In genomic region chr7:55121249-55121648, GRCh38 we compare ENCODE assay signal across 12 cellular contexts.
A peak's percentile ranks its signal among the peaks of the same experiment; 100 is the strongest.
DNase-seq lines count a peak whose midpoint lies in the region; ATAC-seq and TF ChIP-seq lines count a peak whose summit lies in the region.
"Had no signal": no experiment of that assay in that cellular context is flagged by ENCODE, and none has a peak within 500 bp of the region (broad histone marks: within the 10 kb centered on the region; RNA-seq: fewer than 3 reads in every experiment).

No MANE protein-coding gene starts in this region.

- peak; percentile 18 for DNase-seq in NCI-H2171 treated with DMSO at 0.1 percent for 48 hours (lab: John Stamatoyannopoulos, UW)
- DNase-seq in NCI-H2171 (lab: John Stamatoyannopoulos, UW) = no peak
- no peak for DNase-seq in osteoblast (ENCODE audit: insufficient read length, low spot score, missing footprints)
- DNase-seq in A673 (ENCODE audit: low spot score) = no peak
- no peak for DNase-seq in ecto neural progenitor cell (ENCODE audit: low spot score)
- DNase-seq: activated CD4-positive, alpha-beta T cell treated with anti-CD3 and anti-CD28 coated beads, Interleukin-2, amount 50 U/mL, for 4 hours; amniotic stem cell; stimulated activated CD4-positive, alpha-beta T cell treated with anti-CD3 and anti-CD28 coated beads, Interleukin-4, amount 100 ng/mL, for 4 hours; T-helper 9 cell had no signal

- intact Hi-C loops in A673 (cut with micrococcal nuclease; ENCODE audit: unreplicated experiment) = no loop called here

- ATAC-seq in gastroesophageal sphincter (peak; percentile 14), GM18858 (IDR thresholded peaks at IDR 0.05; ENCODE audit: unreplicated experiment) (no peak)

- POLR2A ChIA-PET in A673 (lab: Charles Lee; ENCODE audit: low non-redundant PET) = no interaction called here

- H3K4me3 ChIP-seq in gastroesophageal sphincter (no peak overlapping the region), osteoblast (ENCODE audit: insufficient read depth, low read length) (no peak overlapping the region), urinary bladder (ENCODE audit: low read depth, low read length) (no peak overlapping the region), A673 (ENCODE audit: low read depth, low read length, poor library complexity, severe bottlenecking) (no peak overlapping the region)

- 76 to 80% methylated on average over 1 to 5 of the region's 5 CpGs for WGBS in gastroesophageal sphincter (ENCODE audit: low coverage in 1 of 2), 2 donors
- 56% methylated on average over 5 of the region's 5 CpGs for WGBS in urinary bladder

- no peak for TF ChIP-seq POLR2A in gastroesophageal sphincter (IDR thresholded peaks at IDR 0.05)

- no peaks in the 10 kb centered on the region for H4K20me1 ChIP-seq in osteoblast (ENCODE audit: insufficient read depth, low read length)

- peaks cover 90% of the 10 kb centered on the region for H3K79me2 ChIP-seq in osteoblast (ENCODE audit: insufficient read depth, low read length)

- H3K4me2 ChIP-seq in osteoblast (ENCODE audit: insufficient read depth, low read length) = no peak overlapping the region

- H2AFZ ChIP-seq in osteoblast (ENCODE audit: low read length) = no peak overlapping the region

- H3K4me1 ChIP-seq in gastroesophageal sphincter (peaks cover 0 to 57% (median 11%) of the 10 kb centered on the region in 3 donors), osteoblast (ENCODE audit: insufficient read depth, low read length) (peaks cover 31% of the 10 kb centered on the region), urinary bladder (ENCODE audit: insufficient read depth) (no peaks in the 10 kb centered on the region), A673 (ENCODE audit: insufficient read depth, low read length, poor library complexity, severe bottlenecking) (no peaks in the 10 kb centered on the region)

- BruUV-seq in A673 (replicated peaks; lab: Mats Ljungman, UMichigan) = no TSS peak

- H3K27ac ChIP-seq in gastroesophageal sphincter (peak overlapping the region; percentile 17 to 71 (median 66)), osteoblast (ENCODE audit: low read depth, low read length) (peak overlapping the region; percentile 60), urinary bladder (ENCODE audit: low read depth) (peak overlapping the region; percentile 76), A673 (ENCODE audit: low read depth, low read length, poor library complexity, severe bottlenecking) (no peak overlapping the region)

- no peaks in the 10 kb centered on the region for H3K36me3 ChIP-seq in gastroesophageal sphincter
- H3K36me3 ChIP-seq in osteoblast (ENCODE audit: insufficient read depth, low read length) = peaks cover 4% of the 10 kb centered on the region
- no peaks in the 10 kb centered on the region for H3K36me3 ChIP-seq in urinary bladder (ENCODE audit: insufficient read depth)
- no peaks in the 10 kb centered on the region for H3K36me3 ChIP-seq in A673 (ENCODE audit: insufficient read depth, low read length, poor library complexity, severe bottlenecking)

- TF ChIP-seq CTCF in gastroesophageal sphincter (IDR thresholded peaks at IDR 0.05) (no peak), osteoblast (IDR thresholded peaks at IDR 0.05; ENCODE audit: extremely low read depth, low read depth, low read length) (no peak), A673 (conservative IDR thresholded peaks at IDR 0.05; ENCODE audit: low read depth, low read length) (no peak)

- H3K27me3 ChIP-seq in gastroesophageal sphincter = no peaks in the 10 kb centered on the region
- no peaks in the 10 kb centered on the region for H3K27me3 ChIP-seq in osteoblast (ENCODE audit: insufficient read depth, low read length)
- no peaks in the 10 kb centered on the region for H3K27me3 ChIP-seq in A673 (replicated peaks; ENCODE audit: insufficient read depth, low read depth, low read length, poor library complexity)

- CTCF ChIA-PET in A673 (lab: Charles Lee) = no interaction called here

- H3K9me3 ChIP-seq in gastroesophageal sphincter (no peaks in the 10 kb centered on the region), osteoblast (ENCODE audit: low read depth, low read length) (no peaks in the 10 kb centered on the region), A673 (ENCODE audit: low read depth, low read length, poor library complexity, severe bottlenecking) (no peaks in the 10 kb centered on the region)

- TF ChIP-seq EP300 in gastroesophageal sphincter (IDR thresholded peaks at IDR 0.05) = no peak
